In genomic region chr9:134546746-134547145, GRCh38 we compare ENCODE assay signal across 23 cellular contexts.
DNase-seq lines count a peak whose midpoint lies in the region; ATAC-seq and TF ChIP-seq lines count a peak whose summit lies in the region.
"Had no signal": no experiment of that assay in that cellular context is flagged by ENCODE, and none has a peak within 500 bp of the region (broad histone marks: within the 10 kb centered on the region; RNA-seq: fewer than 3 reads in every experiment).

No MANE protein-coding gene starts in this region.

- ATAC-seq in HG02678 (IDR thresholded peaks at IDR 0.05; ENCODE audit: unreplicated experiment) (no peak), GM21447 (IDR thresholded peaks at IDR 0.05; ENCODE audit: unreplicated experiment) (no peak)
- ATAC-seq: CD8-positive, alpha-beta T cell; left colon; Panc1 had no signal

- H3K36me3 Mint-ChIP-seq in brain: no peaks in the 10 kb centered on the region
- H3K36me3 Mint-ChIP-seq: CD8-positive, alpha-beta T cell had no signal

- H3K9me2 ChIP-seq in GM23248 (ENCODE audit: insufficient read depth): no peaks in the 10 kb centered on the region
- H3K9me2 ChIP-seq: SK-N-SH had no signal

- H3F3A ChIP-seq in GM23248 (ENCODE audit: insufficient read depth): peaks cover 27% of the 10 kb centered on the region

- no peak for TF ChIP-seq CTCF in brain (conservative IDR thresholded peaks at IDR 0.05)

- in situ Hi-C loops in GM23248 (cut with MboI): no loop called here

- 0 out of 2 replicates have a peak overlapping the region, but pooled peaks have one; percentile 77 for H2AFZ ChIP-seq in GM23248

- H3K36me3 ChIP-seq in GM23248 (ENCODE audit: low read depth) (no peaks in the 10 kb centered on the region), mesodermal cell (ENCODE audit: control insufficient read depth, insufficient read depth, low read length) (no peaks in the 10 kb centered on the region), skeletal muscle tissue (ENCODE audit: control insufficient read depth in 3 of 3, insufficient read depth in 3 of 3, low read length in 3 of 3) (no peaks in the 10 kb centered on the region)
- H3K36me3 ChIP-seq: cardiac muscle cell, MG63, right atrium auricular region, WERI-Rb-1 had no signal

- H3K4me1 ChIP-seq in GM23248 (ENCODE audit: insufficient read depth) (peaks cover 39% of the 10 kb centered on the region), mesodermal cell (ENCODE audit: control insufficient read depth, insufficient read depth, low read length, poor library complexity, severe bottlenecking) (peaks cover 50% of the 10 kb centered on the region), skeletal muscle tissue (ENCODE audit: control insufficient read depth in 3 of 3, insufficient read depth in 3 of 3, low read length in 3 of 3) (peaks cover 7 to 17% (median 15%) of the 10 kb centered on the region in 3 donors)

- peaks cover 2 to 17% (median 3%) of the 10 kb centered on the region in 5 experiments for H3K9me3 Mint-ChIP-seq in brain

- DNase-seq in GM23248 (no peak), NCI-H226 (no peak), NCI-H2081 (lab: John Stamatoyannopoulos, UW) (no peak)
- DNase-seq: activated CD4-positive, alpha-beta T cell treated with anti-CD3 and anti-CD28 coated beads, Interleukin-2, amount 50 U/mL, for 1 hour; activated effector memory CD4-positive, alpha-beta T cell treated with Interleukin-2 at 50 U/mL for 16 hours; CD8-positive, alpha-beta T cell; DMS53; GF-D8; left colon; MG63; NCI-H146; SK-N-SH; WERI-Rb-1 had no signal

- no peaks in the 10 kb centered on the region for H4K20me1 ChIP-seq in GM23248 (ENCODE audit: insufficient read depth)

- H3K9ac ChIP-seq in GM23248: peak overlapping the region; percentile 81
- no peak overlapping the region for H3K9ac ChIP-seq in skeletal muscle tissue (ENCODE audit: low read depth in 1 of 3, low read length in 3 of 3)
- H3K9ac ChIP-seq: SK-N-SH had no signal

- peaks cover 3% of the 10 kb centered on the region for H3K27me3 Mint-ChIP-seq in brain

- H3K4me3 ChIP-seq in GM23248: no peak overlapping the region
- no peak overlapping the region for H3K4me3 ChIP-seq in mesodermal cell (ENCODE audit: extremely low read depth, insufficient read depth, low read length, poor library complexity, severe bottlenecking)
- no peak overlapping the region for H3K4me3 ChIP-seq in skeletal muscle tissue (ENCODE audit: low read length in 3 of 3)
- H3K4me3 ChIP-seq: cardiac muscle cell, dorsolateral prefrontal cortex, MG63, right atrium auricular region, testis had no signal

- H3K79me2 ChIP-seq in GM23248 (ENCODE audit: insufficient read depth): no peaks in the 10 kb centered on the region

- H3K27ac ChIP-seq in GM23248: peak overlapping the region; percentile 77
- H3K27ac ChIP-seq in mesodermal cell (ENCODE audit: low read depth, low read length, severe bottlenecking): peak overlapping the region; percentile 74
- H3K27ac ChIP-seq in skeletal muscle tissue (ENCODE audit: low read depth, low read length): peak overlapping the region; percentile 68
- H3K27ac ChIP-seq: cardiac muscle cell, dorsolateral prefrontal cortex, testis, WERI-Rb-1 had no signal

- no peaks in the 10 kb centered on the region for H3K9me3 ChIP-seq in GM23248 (ENCODE audit: low read depth)
- H3K9me3 ChIP-seq in mesodermal cell (ENCODE audit: control insufficient read depth, low read length): peaks cover 9% of the 10 kb centered on the region
- no peaks in the 10 kb centered on the region for H3K9me3 ChIP-seq in skeletal muscle tissue (ENCODE audit: control insufficient read depth in 3 of 3, low read length in 3 of 3)
- H3K9me3 ChIP-seq: MG63, right atrium auricular region, SK-N-SH, testis had no signal

- peak overlapping the region in 3 of 5 experiments; percentile 76 to 89 (median 89) for H3K27ac Mint-ChIP-seq in brain
- H3K27ac Mint-ChIP-seq: CD8-positive, alpha-beta T cell had no signal

- peak overlapping the region; percentile 66 for H3K4me2 ChIP-seq in GM23248 (ENCODE audit: unreplicated experiment)
- H3K4me2 ChIP-seq: SK-N-SH had no signal

- 81 to 84% methylated on average over 10 of the region's 10 CpGs for WGBS in GM23248 (ENCODE audit: low coverage in 1 of 2, low lambda C conversion rate in 2 of 2, missing lambda C conversion rate in 2 of 2), 2 experiments
- 90 to 96% methylated on average over 7 to 10 of the region's 10 CpGs for WGBS in mesodermal cell (ENCODE audit: insufficient coverage in 2 of 2), 2 experiments

- H3K4me1 Mint-ChIP-seq in brain: peaks cover 52% of the 10 kb centered on the region

- H3K27me3 ChIP-seq in GM23248 (replicated peaks; ENCODE audit: insufficient read depth): no peaks in the 10 kb centered on the region
- H3K27me3 ChIP-seq in skeletal muscle tissue (ENCODE audit: control insufficient read depth in 3 of 3, insufficient read depth in 3 of 3, low read length in 3 of 3): peaks cover 27 to 53% (median 31%) of the 10 kb centered on the region in 3 donors
- H3K27me3 ChIP-seq: cardiac muscle cell, MG63, right atrium auricular region, testis had no signal

- H3K4me3 Mint-ChIP-seq in brain: no peak overlapping the region
- H3K4me3 Mint-ChIP-seq: CD8-positive, alpha-beta T cell had no signal
